ENCODE assay signal across 8 cellular contexts in the genomic region with DNA sequence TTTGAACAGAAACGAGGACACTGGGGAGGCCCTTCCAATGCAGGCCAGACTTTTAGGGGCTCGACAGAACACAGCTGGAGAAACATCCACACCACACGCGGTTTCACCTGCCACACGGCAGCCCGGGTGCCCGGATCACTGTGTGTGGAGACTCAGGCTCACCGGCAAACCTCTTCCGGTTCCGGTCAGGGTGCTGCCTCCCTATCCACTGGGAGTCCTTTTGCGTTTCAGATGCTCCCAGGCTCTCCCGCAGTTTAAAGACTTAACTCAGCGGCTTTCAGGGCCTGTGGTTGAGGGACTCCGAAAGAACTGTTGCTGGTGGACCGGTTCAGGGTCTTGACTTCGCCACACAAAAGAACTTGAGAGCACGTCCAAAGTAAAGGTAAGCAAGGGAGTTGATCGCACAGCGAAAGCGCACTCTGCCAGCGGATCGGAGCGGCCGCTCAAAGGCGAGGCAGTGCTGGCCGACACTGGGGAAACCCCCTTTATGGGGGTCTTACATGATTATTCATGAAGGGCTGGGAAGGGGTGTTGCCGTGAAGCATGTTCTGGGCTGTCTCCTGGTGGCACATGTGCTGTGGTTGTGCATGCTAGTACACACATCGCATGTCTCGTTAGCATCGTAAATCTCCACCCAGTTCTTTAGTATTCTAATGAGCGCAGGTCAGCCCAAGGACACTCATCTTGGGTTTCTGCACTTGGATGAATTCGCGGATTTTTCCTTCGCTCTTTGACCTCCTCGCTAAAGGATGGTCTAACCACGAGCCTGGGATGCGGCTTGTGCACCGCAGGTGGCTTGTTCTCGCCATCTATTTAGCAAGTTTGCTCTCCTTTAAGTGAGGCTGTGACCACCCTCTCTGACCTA.
DNase-seq lines count a peak whose midpoint lies in the region; ATAC-seq and TF ChIP-seq lines count a peak whose summit lies in the region.

No MANE protein-coding gene starts in this region.

- CTCF ChIA-PET in activated CD8-positive, alpha-beta T cell treated with anti-CD3 and anti-CD28 coated beads, Interleukin-2, amount 10 ng/mL, durations not matched to agents 7 days and 5 days (lab: Charles Lee): interaction anchor here (0.6 to 1.6 kb wide), 7 partner anchors 13 to 183 kb away, joined by 3 to 6 read pairs (median 3); no protein-coding TSS in a partner anchor

- no peaks in the 10 kb centered on the region for H3K9me3 Mint-ChIP-seq in activated CD8-positive, alpha-beta T cell treated with anti-CD3 and anti-CD28 coated beads, Interleukin-2, amount 10 ng/mL, durations not matched to agents 7 days and 5 days (ENCODE audit: insufficient read depth)

- no peak for TF ChIP-seq CTCF in foreskin keratinocyte (conservative IDR thresholded peaks at IDR 0.05)

- DNase-seq in ACHN (peak; percentile 74), HT1080 (ENCODE audit: low read depth) (peak; percentile 52), foreskin keratinocyte (no peak), smooth muscle cell of the brain vasculature (ENCODE audit: low read depth, low spot score) (peak; percentile 32), NCI-H1105 treated with DMSO at 0.1 percent for 48 hours (lab: John Stamatoyannopoulos, UW) (no peak)
- DNase-seq in activated CD8-positive, alpha-beta T cell treated with anti-CD3 and anti-CD28 coated beads, Interleukin-2, amount 10 ng/mL, durations not matched to agents 7 days and 5 days: peak; percentile 32

- H3K27ac ChIP-seq in foreskin keratinocyte: no peak overlapping the region

- H3K4me1 Mint-ChIP-seq in activated CD8-positive, alpha-beta T cell treated with anti-CD3 and anti-CD28 coated beads, Interleukin-2, amount 10 ng/mL, durations not matched to agents 7 days and 5 days (ENCODE audit: low read depth): peaks cover 17% of the 10 kb centered on the region

- H3K36me3 Mint-ChIP-seq in activated CD8-positive, alpha-beta T cell treated with anti-CD3 and anti-CD28 coated beads, Interleukin-2, amount 10 ng/mL, durations not matched to agents 7 days and 5 days (ENCODE audit: low read depth): no peaks in the 10 kb centered on the region

- no peaks in the 10 kb centered on the region for H3K4me1 ChIP-seq in foreskin keratinocyte

- peak; percentile 58 for ATAC-seq in activated CD8-positive, alpha-beta T cell treated with anti-CD3 and anti-CD28 coated beads, Interleukin-2, amount 10 ng/mL, durations not matched to agents 7 days and 5 days
- ATAC-seq in foreskin keratinocyte (peak; percentile 59), GM21526 (IDR thresholded peaks at IDR 0.05; ENCODE audit: low FRiP score, unreplicated experiment) (no peak), HG03432 (IDR thresholded peaks at IDR 0.05; ENCODE audit: unreplicated experiment) (no peak)

- no peak overlapping the region for H3K27ac Mint-ChIP-seq in activated CD8-positive, alpha-beta T cell treated with anti-CD3 and anti-CD28 coated beads, Interleukin-2, amount 10 ng/mL, durations not matched to agents 7 days and 5 days

- POLR2A ChIA-PET in activated CD8-positive, alpha-beta T cell treated with anti-CD3 and anti-CD28 coated beads, Interleukin-2, amount 10 ng/mL, durations not matched to agents 7 days and 5 days (lab: Charles Lee): no interaction called here

- H3K4me3 Mint-ChIP-seq in activated CD8-positive, alpha-beta T cell treated with anti-CD3 and anti-CD28 coated beads, Interleukin-2, amount 10 ng/mL, durations not matched to agents 7 days and 5 days: no peak overlapping the region

- H3K27me3 Mint-ChIP-seq in activated CD8-positive, alpha-beta T cell treated with anti-CD3 and anti-CD28 coated beads, Interleukin-2, amount 10 ng/mL, durations not matched to agents 7 days and 5 days (ENCODE audit: low read depth): no peaks in the 10 kb centered on the region

- in situ Hi-C loops in ACHN (cut with HindIII; ENCODE audit: low pct_ligation_motif_present, low pct_unique_long_range_greater_than_20kb, low sequenced_read_pairs): no loop called here

- peaks cover 17% of the 10 kb centered on the region for H3K27me3 ChIP-seq in foreskin keratinocyte

Comparison
In these comparisons a context has a peak if more than half of its experiments do, and no peak if none do; other contexts are left out.
1. DNase-seq: peak in ACHN (single experiment), HT1080 (single experiment), activated CD8-positive, alpha-beta T cell treated with anti-CD3 and anti-CD28 coated beads, Interleukin-2, amount 10 ng/mL, durations not matched to agents 7 days and 5 days (single experiment) and smooth muscle cell of the brain vasculature (single experiment); none in foreskin keratinocyte (0 of 2) and NCI-H1105 treated with DMSO at 0.1 percent for 48 hours (single experiment).
2. ATAC-seq: peak in activated CD8-positive, alpha-beta T cell treated with anti-CD3 and anti-CD28 coated beads, Interleukin-2, amount 10 ng/mL, durations not matched to agents 7 days and 5 days (single experiment) and foreskin keratinocyte (single experiment); none in GM21526 (single experiment) and HG03432 (single experiment).